ENCODE assay signal across 15 cellular contexts in genomic region chr17:71983828-71984227, GRCh38.
DNase-seq lines count a peak whose midpoint lies in the region; ATAC-seq and TF ChIP-seq lines count a peak whose summit lies in the region.
"Had no signal": no experiment of that assay in that cellular context is flagged by ENCODE, and none has a peak within 500 bp of the region (broad histone marks: within the 10 kb centered on the region; RNA-seq: fewer than 3 reads in every experiment).

No MANE protein-coding gene starts in this region.

- H3K36me3 ChIP-seq in HCT116 (ENCODE audit: control insufficient read depth in 1 of 2, insufficient read depth in 2 of 2, low read length in 2 of 2), result no peaks in the 10 kb centered on the region
- H3K36me3 ChIP-seq in PC-3 (ENCODE audit: low read depth, low read length), result no peaks in the 10 kb centered on the region

- H3K4me3 Mint-ChIP-seq in endothelial cell (ENCODE audit: unreplicated experiment), result no peak overlapping the region
- H3K4me3 Mint-ChIP-seq: CD8-positive, alpha-beta T cell; IgD-negative memory B cell had no signal

- POLR2A ChIA-PET in HCT116 (lab: Charles Lee) (no interaction called here), PC-3 (lab: Charles Lee; ENCODE audit: unreplicated experiment) (no interaction called here)

- no peaks in the 10 kb centered on the region for H3K36me3 Mint-ChIP-seq in endothelial cell (ENCODE audit: low read depth, unreplicated experiment)
- H3K36me3 Mint-ChIP-seq: CD8-positive, alpha-beta T cell had no signal

- H3K27me3 Mint-ChIP-seq in endothelial cell (ENCODE audit: unreplicated experiment), result no peaks in the 10 kb centered on the region
- H3K27me3 Mint-ChIP-seq: IgD-negative memory B cell had no signal

- H3K4me1 ChIP-seq in HCT116 (ENCODE audit: control insufficient read depth in 1 of 2, insufficient read depth in 2 of 2, low read length in 2 of 2) (peaks cover 0 to 42% of the 10 kb centered on the region in 2 experiments; a peak in 2 of 4 replicates), PC-3 (ENCODE audit: insufficient read depth, low read length) (peaks cover 54% of the 10 kb centered on the region)

- H3K4me2 ChIP-seq in HCT116 (ENCODE audit: low read length) (peak overlapping the region; percentile 50), PC-3 (ENCODE audit: low read length) (no peak overlapping the region)

- H3K9me2 ChIP-seq in HCT116 (ENCODE audit: insufficient read depth), result no peaks in the 10 kb centered on the region
- no peaks in the 10 kb centered on the region for H3K9me2 ChIP-seq in PC-3 (replicated peaks; ENCODE audit: low read length)

- H3K9me3 Mint-ChIP-seq in endothelial cell (ENCODE audit: unreplicated experiment), result no peaks in the 10 kb centered on the region

- peak; percentile 21 to 30 for DNase-seq in activated T-cell treated with anti-CD3 and anti-CD28 coated beads, Interleukin-2, amount 50 U/mL, for 48 hours
- DNase-seq in activated T-cell treated with anti-CD3 and anti-CD28 coated beads for 4 hours (no peak), HCT116 (ENCODE audit: low read depth, low spot score) (no peak), PC-3 (peak; percentile 44), head of caudate nucleus (peak in 36 of 42 donors; percentile 16 to 84 (median 48)), endothelial cell (ENCODE audit: low spot score) (no peak), inferior parietal cortex (ENCODE audit: extremely low spot score) (no peak)
- DNase-seq: CD8-positive, alpha-beta T cell; DMS79 treated with DMSO at 0.1 percent for 48 hours; NCI-H1436; NCI-H2081; NCI-H226; NCI-H526 had no signal

- TF ChIP-seq CTCF in HCT116 (IDR thresholded peaks at IDR 0.05 in 2 of 3, conservative IDR thresholded peaks at IDR 0.05 in 1 of 3; ENCODE audit: borderline replicate concordance in 1 of 3, insufficient read depth in 1 of 3, low read depth in 2 of 3, low read length in 2 of 3), result no peak
- no peak for TF ChIP-seq CTCF in PC-3 (conservative IDR thresholded peaks at IDR 0.05; ENCODE audit: low read depth, low read length)
- TF ChIP-seq CTCF in endothelial cell (IDR thresholded peaks at IDR 0.05; ENCODE audit: unreplicated experiment), result no peak

- no peak overlapping the region for H3K27ac Mint-ChIP-seq in endothelial cell (ENCODE audit: unreplicated experiment)
- H3K27ac Mint-ChIP-seq: CD8-positive, alpha-beta T cell; IgD-negative memory B cell had no signal

- H3K79me2 ChIP-seq in HCT116 (ENCODE audit: insufficient read depth, low read length), result no peaks in the 10 kb centered on the region
- H3K79me2 ChIP-seq in PC-3 (ENCODE audit: low read length), result no peaks in the 10 kb centered on the region

- no peaks in the 10 kb centered on the region for H3K9me3 ChIP-seq in HCT116 (ENCODE audit: control insufficient read depth in 1 of 2, insufficient read depth in 1 of 2, low read depth in 1 of 2, low read length in 2 of 2)
- H3K9me3 ChIP-seq in PC-3 (ENCODE audit: low read length), result no peaks in the 10 kb centered on the region

- peaks cover 4% of the 10 kb centered on the region for H3F3A ChIP-seq in PC-3 (ENCODE audit: low read length, unreplicated experiment)

- H3K27me3 ChIP-seq in HCT116 (ENCODE audit: insufficient read depth, low read length), result no peaks in the 10 kb centered on the region
- no peaks in the 10 kb centered on the region for H3K27me3 ChIP-seq in PC-3 (ENCODE audit: low read length)

- H3K27ac ChIP-seq in HCT116 (ENCODE audit: low read depth, low read length), result no peak overlapping the region
- H3K27ac ChIP-seq in PC-3 (ENCODE audit: low read length), result peak overlapping the region; percentile 98

- RAD21 ChIA-PET in HCT116 (lab: Charles Lee; ENCODE audit: low non-redundant PET in 1 of 2, low total read pairs in 2 of 2, uncharacterized antibody in 2 of 2, unreplicated experiment in 2 of 2), result no interaction called here

- H3K9ac ChIP-seq in HCT116 (ENCODE audit: low read length) (no peak overlapping the region), PC-3 (ENCODE audit: low read length) (peak overlapping the region; percentile 61; the same call in 1 of the 2 replicates)

- CTCF ChIA-PET in HCT116 (lab: Charles Lee), result no interaction called here
- CTCF ChIA-PET in PC-3 (lab: Charles Lee), result no interaction called here

- no peak for TF ChIP-seq RAD21 in HCT116 (IDR thresholded peaks at IDR 0.05; ENCODE audit: low read depth)

- H4K20me1 ChIP-seq in HCT116 (ENCODE audit: insufficient read depth) (no peaks in the 10 kb centered on the region), PC-3 (ENCODE audit: low read length) (no peaks in the 10 kb centered on the region)

- H2AFZ ChIP-seq in HCT116 (ENCODE audit: low read depth, low read length, poor library complexity, severe bottlenecking) (peak overlapping the region; percentile 24), PC-3 (ENCODE audit: low read length) (0 out of 2 replicates have a peak overlapping the region, but pooled peaks have one; percentile 6)

- TF ChIP-seq POLR2A in HCT116 (IDR thresholded peaks at IDR 0.05; ENCODE audit: borderline replicate concordance, extremely low read depth, insufficient read depth, insufficient read length), result no peak

- H3K4me1 Mint-ChIP-seq in endothelial cell (ENCODE audit: unreplicated experiment), result peaks cover 5% of the 10 kb centered on the region
- H3K4me1 Mint-ChIP-seq: IgD-negative memory B cell had no signal

- ATAC-seq in HCT116, result peak; percentile 44; the same call in 1 of the 2 replicates
- ATAC-seq in PC-3, result no peak
- no peak for ATAC-seq in HG03439 (IDR thresholded peaks at IDR 0.05; ENCODE audit: unreplicated experiment)
- ATAC-seq: CD8-positive, alpha-beta T cell had no signal

- intact Hi-C loops in HCT116 (cut with micrococcal nuclease), result no loop called here
- intact Hi-C loops in PC-3 (cut with micrococcal nuclease), result no loop called here
- intact Hi-C loops in head of caudate nucleus (cut with DNase I), result no loop called here

- BruUV-seq in HCT116 (replicated peaks; lab: Mats Ljungman, UMichigan) (no TSS peak), PC-3 (replicated peaks; lab: Mats Ljungman, UMichigan) (no TSS peak)

- H3K4me3 ChIP-seq in HCT116 (replicated peaks in 1 of 2; ENCODE audit: low read depth in 1 of 2, low read length in 2 of 2), result no peak overlapping the region
- no peak overlapping the region for H3K4me3 ChIP-seq in PC-3 (ENCODE audit: low read length)

TF ChIP-seq in HCT116, 20 proteins besides CTCF, POLR2A, EP300 and RAD21:
- TF ChIP-seq ATF3 (IDR thresholded peaks at IDR 0.05), result no peak
- no peak for TF ChIP-seq SRF (IDR thresholded peaks at IDR 0.05; ENCODE audit: low read depth)
- TF ChIP-seq SP1 (IDR thresholded peaks at IDR 0.05; ENCODE audit: low read depth), result peak; percentile 65
- TF ChIP-seq REST (IDR thresholded peaks at IDR 0.05; ENCODE audit: low read depth), result no peak
- no peak for TF ChIP-seq CEBPB (IDR thresholded peaks at IDR 0.05; ENCODE audit: low read depth)
- peak; percentile 71 for TF ChIP-seq FOSL1 (IDR thresholded peaks at IDR 0.05; ENCODE audit: low read depth)
- peak; percentile 74 for TF ChIP-seq JUND (IDR thresholded peaks at IDR 0.05)
- TF ChIP-seq POLR2AphosphoS5 (IDR thresholded peaks at IDR 0.05; ENCODE audit: low read depth, low read length), result 0 out of 2 replicates have a peak, but pooled peaks have one; percentile 16
- TF ChIP-seq EGR1 (IDR thresholded peaks at IDR 0.05; ENCODE audit: low read depth), result peak; percentile 59; the same call in 1 of the 2 replicates

Comparison
In these comparisons a context has a peak if more than half of its experiments do, and no peak if none do; other contexts are left out.
1. DNase-seq: peak in activated T-cell treated with anti-CD3 and anti-CD28 coated beads, Interleukin-2, amount 50 U/mL, for 48 hours (2 of 2), PC-3 (single experiment) and head of caudate nucleus (36 of 42); none in activated T-cell treated with anti-CD3 and anti-CD28 coated beads for 4 hours (single experiment), HCT116 (single experiment), endothelial cell (single experiment) and inferior parietal cortex (single experiment).